In the genomic region with DNA sequence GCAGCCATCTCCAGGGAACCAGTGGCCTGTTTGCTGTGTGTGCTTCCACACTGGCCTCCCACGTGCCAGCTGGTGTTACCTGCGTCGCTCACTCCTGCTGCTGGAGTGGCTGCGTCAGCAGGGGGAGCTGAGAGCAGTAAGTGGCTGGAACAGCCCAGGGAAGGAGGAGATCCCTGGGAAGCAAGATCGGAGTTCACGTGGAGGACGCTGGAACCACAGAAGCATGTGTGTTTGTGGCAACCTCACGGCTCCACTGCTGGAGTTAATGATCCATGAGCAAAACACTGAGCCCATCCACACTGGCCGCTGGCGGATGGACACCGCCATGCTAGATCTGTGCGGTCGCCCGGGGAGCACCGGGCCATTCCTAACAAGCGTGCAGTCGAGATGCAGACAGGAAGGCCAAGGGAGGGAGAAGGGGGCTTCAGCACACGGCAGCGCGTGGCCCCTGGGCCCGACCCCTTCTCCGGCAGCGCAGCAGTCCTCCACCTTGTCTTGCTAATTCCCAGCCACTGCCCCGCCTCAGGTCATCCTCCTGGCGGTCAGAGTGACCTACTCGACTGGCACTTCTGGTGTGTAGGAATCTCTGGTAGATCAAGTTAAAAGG, we compare ENCODE assay signal across 9 cellular contexts.
DNase-seq lines count a peak whose midpoint lies in the region; TF ChIP-seq lines count a peak whose summit lies in the region.
"Had no signal": no experiment of that assay in that cellular context is flagged by ENCODE, and none has a peak within 500 bp of the region (broad histone marks: within the 10 kb centered on the region; RNA-seq: fewer than 3 reads in every experiment).

No MANE protein-coding gene starts in this region.

- H3K4me1 Mint-ChIP-seq in immature natural killer cell = no peaks in the 10 kb centered on the region

- no peaks in the 10 kb centered on the region for H3K36me3 Mint-ChIP-seq in immature natural killer cell

- H3K27ac ChIP-seq in WERI-Rb-1 = no peak overlapping the region
- H3K27ac ChIP-seq in thyroid gland = no peak overlapping the region

- no peaks in the 10 kb centered on the region for H3K4me1 ChIP-seq in thyroid gland

- TF ChIP-seq CTCF in WERI-Rb-1 (IDR thresholded peaks at IDR 0.05; ENCODE audit: low read depth, low read length) = peak; percentile 68
- TF ChIP-seq CTCF in thyroid gland (IDR thresholded peaks at IDR 0.05) = peak in 4 of 6 experiments; percentile 7 to 40 (median 36)

- no peak for TF ChIP-seq POLR2A in thyroid gland (IDR thresholded peaks at IDR 0.05)

- H3K27ac Mint-ChIP-seq in immature natural killer cell = no peak overlapping the region
- H3K27ac Mint-ChIP-seq: effector memory CD8-positive, alpha-beta T cell had no signal

- WGBS in thyroid gland, 2 donors = 57 to 63% methylated on average over 21 to 23 of the region's 26 CpGs

- DNase-seq in DMS 273 (lab: John Stamatoyannopoulos, UW; ENCODE audit: unreplicated experiment) (peak; percentile 74), DMS 273 treated with DMSO at 0.1 percent for 48 hours (lab: John Stamatoyannopoulos, UW) (no peak), WERI-Rb-1 (peak; percentile 81), iPS DF 19.7 (ENCODE audit: low read depth, low spot score) (peak; percentile 35), thyroid gland (peak; percentile 75 to 82), foreskin melanocyte (no peak), immature natural killer cell (no peak)
- no peak for DNase-seq in stimulated activated naive CD4-positive, alpha-beta T cell treated with Interleukin-2 at 50 U/mL for 16 hours (lab: John Stamatoyannopoulos, UW)
- DNase-seq: effector memory CD8-positive, alpha-beta T cell had no signal

- H3K36me3 ChIP-seq in WERI-Rb-1 (no peaks in the 10 kb centered on the region), thyroid gland (no peaks in the 10 kb centered on the region)

- H3K4me3 ChIP-seq in WERI-Rb-1 (ENCODE audit: low read depth, low read length) (no peak overlapping the region), thyroid gland (replicated peaks in 1 of 3) (no peak overlapping the region)

- peaks cover 0 to 8% (median 7%) of the 10 kb centered on the region in 3 donors for H3K27me3 Mint-ChIP-seq in immature natural killer cell (ENCODE audit: low read depth in 3 of 3)

- no peak overlapping the region for H3K4me3 Mint-ChIP-seq in immature natural killer cell
- H3K4me3 Mint-ChIP-seq: effector memory CD8-positive, alpha-beta T cell had no signal

- H3K9me3 ChIP-seq in WERI-Rb-1 (ENCODE audit: severe bottlenecking) (peaks cover 2% of the 10 kb centered on the region), thyroid gland (no peaks in the 10 kb centered on the region)

- intact Hi-C loops in thyroid gland (cut with DNase I) = no loop called here

- peaks cover 0 to 5% (median 0%) of the 10 kb centered on the region in 6 donors for H3K9me3 Mint-ChIP-seq in immature natural killer cell
- H3K9me3 Mint-ChIP-seq: effector memory CD8-positive, alpha-beta T cell had no signal

- H3K27me3 ChIP-seq in WERI-Rb-1 (ENCODE audit: insufficient read depth, low read depth, severe bottlenecking) (no peaks in the 10 kb centered on the region), thyroid gland (no peaks in the 10 kb centered on the region)

Comparison
In these comparisons a context has a peak if more than half of its experiments do, and no peak if none do; other contexts are left out.
1. DNase-seq: peak in DMS 273 (single experiment), WERI-Rb-1 (single experiment), iPS DF 19.7 (single experiment) and thyroid gland (2 of 2); none in DMS 273 treated with DMSO at 0.1 percent for 48 hours (single experiment), foreskin melanocyte (single experiment), immature natural killer cell (0 of 3) and stimulated activated naive CD4-positive, alpha-beta T cell treated with Interleukin-2 at 50 U/mL for 16 hours (single experiment).